8 cellular contexts compared by ENCODE assay signal in genomic region chr18:48833701-48834394, GRCh38.
DNase-seq lines count a peak whose midpoint lies in the region; ATAC-seq and TF ChIP-seq lines count a peak whose summit lies in the region.

No MANE protein-coding gene starts in this region.

- H3K36me3 Mint-ChIP-seq in CD4-positive, alpha-beta memory T cell = peaks cover 0 to 1% of the 10 kb centered on the region in 2 donors

- no peaks in the 10 kb centered on the region for H3K9me3 Mint-ChIP-seq in CD4-positive, alpha-beta memory T cell

- no peaks in the 10 kb centered on the region for H3K27me3 Mint-ChIP-seq in CD4-positive, alpha-beta memory T cell

- DNase-seq in CD4-positive, alpha-beta memory T cell = peak; percentile 60 to 80 (median 65)
- DNase-seq in GM20000 (ENCODE audit: low spot score) (peak; percentile 84), middle frontal gyrus (ENCODE audit: extremely low spot score, low spot score) (no peak), testis (no peak)
- DNase-seq in activated CD4-positive, alpha-beta T cell treated with anti-CD3 and anti-CD28 coated beads for 4 hours = peak; percentile 45 to 67
- peak; percentile 72 for DNase-seq in stimulated activated CD4-positive, alpha-beta T cell treated with anti-CD3 and anti-CD28 coated beads, Interleukin-1b, Interleukin-23, amount 100 ng/mL, for 48 hours

- intact Hi-C loops in CD4-positive, alpha-beta memory T cell (cut with micrococcal nuclease) = loop anchor here (1.0 to 5.0 kb wide), 4 partner anchors 8 to 117 kb away; no protein-coding TSS in a partner anchor
- intact Hi-C loops in testis (cut with DNase I; ENCODE audit: low total_unique reads) = no loop called here

- 85 to 87% methylated on average over 13 of the region's 13 CpGs for WGBS in testis, 2 donors

- TF ChIP-seq POLR2A in testis (IDR thresholded peaks at IDR 0.05) = no peak

- H3K4me1 ChIP-seq in CD4-positive, alpha-beta memory T cell (ENCODE audit: insufficient read depth, low read length) = peaks cover 95% of the 10 kb centered on the region
- peaks cover 5% of the 10 kb centered on the region for H3K4me1 ChIP-seq in testis

- CTCF ChIA-PET in CD4-positive, alpha-beta memory T cell (lab: Charles Lee; ENCODE audit: partially characterized antibody) = interaction anchor here (1.0 to 2.4 kb wide), 6 partner anchors 9 to 57 kb away, joined by 3 to 11 read pairs (median 6); no protein-coding TSS in a partner anchor

- H3K4me1 Mint-ChIP-seq in CD4-positive, alpha-beta memory T cell = peaks cover 52 to 94% (median 73%) of the 10 kb centered on the region in 4 donors

- no peaks in the 10 kb centered on the region for H3K27me3 ChIP-seq in CD4-positive, alpha-beta memory T cell (ENCODE audit: insufficient read depth, low read length)
- no peaks in the 10 kb centered on the region for H3K27me3 ChIP-seq in testis

- peak overlapping the region; percentile 74 for H3K27ac ChIP-seq in CD4-positive, alpha-beta memory T cell (ENCODE audit: low read depth, low read length)
- H3K27ac ChIP-seq in testis = no peak overlapping the region

- peak overlapping the region; percentile 90 to 97 (median 96) for H3K27ac Mint-ChIP-seq in CD4-positive, alpha-beta memory T cell

- peak overlapping the region; percentile 81 to 98 (median 90) for H3K4me3 Mint-ChIP-seq in CD4-positive, alpha-beta memory T cell

- no peak for TF ChIP-seq CTCF in GM20000 (IDR thresholded peaks at IDR 0.05; ENCODE audit: extremely low read depth, missing control alignments)
- TF ChIP-seq CTCF in testis (IDR thresholded peaks at IDR 0.05) = no peak

- POLR2A ChIA-PET in CD4-positive, alpha-beta memory T cell (lab: Charles Lee; ENCODE audit: partially characterized antibody) = interaction anchor here (0.8 to 8.1 kb wide), 13 partner anchors 9 to 163 kb away, joined by 3 to 101 read pairs (median 7); partner anchors contain the start of gene SMAD7

- H3K36me3 ChIP-seq in CD4-positive, alpha-beta memory T cell (ENCODE audit: insufficient read depth, low read length) = no peaks in the 10 kb centered on the region
- H3K36me3 ChIP-seq in testis (ENCODE audit: low read depth, missing control alignments) = no peaks in the 10 kb centered on the region

- H3K9me3 ChIP-seq in CD4-positive, alpha-beta memory T cell (ENCODE audit: control insufficient read depth in 1 of 2, low read length in 2 of 2) = no peaks in the 10 kb centered on the region
- H3K9me3 ChIP-seq in testis = no peaks in the 10 kb centered on the region

- ATAC-seq in HG03558 (IDR thresholded peaks at IDR 0.05; ENCODE audit: extremely low read depth, unreplicated experiment) (peak; percentile 46), esophagus mucosa (peak; percentile 50)

- peak overlapping the region; percentile 42 to 54 for H3K4me3 ChIP-seq in CD4-positive, alpha-beta memory T cell (ENCODE audit: low read length in 2 of 2)
- no peak overlapping the region for H3K4me3 ChIP-seq in testis

Comparison
In these comparisons a context has a peak if more than half of its experiments do, and no peak if none do; other contexts are left out.
1. DNase-seq: peak in CD4-positive, alpha-beta memory T cell (5 of 5), GM20000 (single experiment), activated CD4-positive, alpha-beta T cell treated with anti-CD3 and anti-CD28 coated beads for 4 hours (2 of 2) and stimulated activated CD4-positive, alpha-beta T cell treated with anti-CD3 and anti-CD28 coated beads, Interleukin-1b, Interleukin-23, amount 100 ng/mL, for 48 hours (single experiment); none in middle frontal gyrus (single experiment) and testis (single experiment).
2. H3K4me3 ChIP-seq: peak in CD4-positive, alpha-beta memory T cell (2 of 2); none in testis (0 of 2).